8 cellular contexts compared by ENCODE assay signal in the genomic region with DNA sequence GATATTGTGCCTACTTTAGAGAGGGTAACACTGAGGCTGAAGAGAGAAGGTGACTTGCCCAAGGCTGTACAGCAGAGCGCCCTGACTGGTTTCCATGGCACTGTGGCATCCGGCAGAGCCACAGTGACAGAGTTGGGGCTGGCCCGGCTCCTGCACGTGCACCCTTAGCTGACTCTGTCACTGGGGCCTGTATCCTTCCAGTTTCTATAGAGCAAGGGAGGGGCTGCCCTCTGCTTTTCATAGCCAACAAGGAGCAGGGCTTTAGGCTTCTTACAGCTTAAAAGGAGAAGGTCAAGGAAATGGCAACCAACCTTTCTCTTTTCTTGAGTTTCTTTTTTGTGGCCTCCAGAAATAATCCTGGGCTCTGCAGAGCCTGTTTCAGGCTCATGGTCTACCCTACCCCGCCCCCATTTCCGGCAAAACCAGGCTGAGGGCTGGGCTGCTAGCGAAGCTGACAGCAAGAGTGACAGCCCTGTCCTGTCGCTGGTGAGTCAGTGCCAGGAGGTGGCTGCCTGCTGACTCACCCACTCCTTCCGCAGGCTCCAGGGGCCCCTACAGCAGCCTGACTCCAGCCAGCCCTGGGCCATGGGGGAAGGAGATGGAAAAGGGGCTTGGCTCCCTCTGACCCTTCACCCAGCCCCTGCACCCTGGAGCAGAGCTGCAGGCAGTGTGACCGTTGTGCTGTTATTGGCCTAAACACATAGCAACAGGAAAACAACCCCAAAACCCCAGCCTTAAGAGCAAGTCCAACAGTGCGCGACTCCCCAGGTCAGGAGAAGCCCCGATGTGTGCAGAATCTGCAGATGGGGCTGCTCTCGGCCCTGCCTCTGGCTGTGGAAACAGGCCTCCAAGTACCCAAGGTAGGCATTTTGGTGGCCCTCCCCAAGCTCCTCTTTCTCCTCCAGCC. TPM values are rescaled to one million over a fixed set of nuclear protein-coding genes. Genes with fewer than 3 reads are reported as not detected.
A peak's percentile ranks its signal among the peaks of the same experiment; 100 is the strongest.
DNase-seq lines count a peak whose midpoint lies in the region; ATAC-seq, FAIRE-seq and TF ChIP-seq lines count a peak whose summit lies in the region.

No MANE protein-coding gene starts in this region.

- peaks cover 71% of the 10 kb centered on the region for H3K4me1 Mint-ChIP-seq in T-helper 1 cell treated with Interleukin-12 subunit alpha and Interleukin-12 subunit beta and Interleukin-4 antibody, amounts not matched to agents 30 μg/mL and 1 μg/mL, for 36 hours (ENCODE audit: low read depth)

- H3K79me2 ChIP-seq in DND-41 (ENCODE audit: insufficient read depth, low read length), result peaks cover 16% of the 10 kb centered on the region; the same call in 1 of the 2 replicates

- peak overlapping the region; percentile 100 for H3K27ac Mint-ChIP-seq in T-helper 1 cell treated with Interleukin-12 subunit alpha and Interleukin-12 subunit beta and Interleukin-4 antibody, amounts not matched to agents 30 μg/mL and 1 μg/mL, for 36 hours

- H3K27ac ChIP-seq in DND-41 (ENCODE audit: low read length) (peak overlapping the region; percentile 91), small intestine (ENCODE audit: low read depth in 1 of 2, low read length in 1 of 2) (peak overlapping the region; percentile 83 to 87)

- ATAC-seq in DND-41 (ENCODE audit: insufficient read depth, low read depth) (peak; percentile 92), GM21515 (IDR thresholded peaks at IDR 0.05; ENCODE audit: unreplicated experiment) (peak; percentile 76)

- H3K4me2 ChIP-seq in DND-41 (ENCODE audit: insufficient read depth, low read length), result peak overlapping the region; percentile 59

- TF ChIP-seq CTCF in DND-41 (IDR thresholded peaks at IDR 0.05; ENCODE audit: borderline replicate concordance, extremely low read depth, low read length, poor library complexity, severe bottlenecking), result peak; percentile 29

- H3K36me3 Mint-ChIP-seq in T-helper 1 cell treated with Interleukin-12 subunit alpha and Interleukin-12 subunit beta and Interleukin-4 antibody, amounts not matched to agents 30 μg/mL and 1 μg/mL, for 36 hours (ENCODE audit: low read depth), result peaks cover 7% of the 10 kb centered on the region

- peak overlapping the region; percentile 85 for H3K4me3 Mint-ChIP-seq in T-helper 1 cell treated with Interleukin-12 subunit alpha and Interleukin-12 subunit beta and Interleukin-4 antibody, amounts not matched to agents 30 μg/mL and 1 μg/mL, for 36 hours

- peak overlapping the region in 1 of 2 experiments; percentile 40; a peak in 2 of 4 replicates for H3K4me3 ChIP-seq in DND-41 (ENCODE audit: low read depth in 1 of 2, low read length in 2 of 2)
- H3K4me3 ChIP-seq in small intestine (ENCODE audit: low read depth in 1 of 2, low read length in 2 of 2), result no peak overlapping the region

- in situ Hi-C loops in G401 (cut with HindIII; ENCODE audit: low sequenced_read_pairs), result no loop called here

- peaks cover 13% of the 10 kb centered on the region for H4K20me1 ChIP-seq in DND-41 (ENCODE audit: insufficient read depth, low read length)

- H3K27me3 Mint-ChIP-seq in T-helper 1 cell treated with Interleukin-12 subunit alpha and Interleukin-12 subunit beta and Interleukin-4 antibody, amounts not matched to agents 30 μg/mL and 1 μg/mL, for 36 hours (ENCODE audit: low read depth), result no peaks in the 10 kb centered on the region

- H3K4me1 ChIP-seq in DND-41 (ENCODE audit: insufficient read depth, low read length) (peaks cover 33% of the 10 kb centered on the region), small intestine (ENCODE audit: control insufficient read depth in 2 of 2, insufficient read depth in 1 of 2, low read depth in 1 of 2, low read length in 1 of 2) (peaks cover 22 to 34% of the 10 kb centered on the region in 2 donors)

- WGBS in small intestine, 3 donors, result 10 to 25% (median 14%) methylated on average over 14 of the region's 14 CpGs

- H2AFZ ChIP-seq in DND-41 (ENCODE audit: low read depth, low read length), result peak overlapping the region; percentile 50

- no peaks in the 10 kb centered on the region for H3K9me3 ChIP-seq in DND-41 (ENCODE audit: insufficient read depth, low read length, severe bottlenecking)
- no peaks in the 10 kb centered on the region for H3K9me3 ChIP-seq in small intestine (ENCODE audit: control insufficient read depth, low read depth)

- no peaks in the 10 kb centered on the region for H3K27me3 ChIP-seq in DND-41 (ENCODE audit: insufficient read depth, low read length, poor library complexity)
- H3K27me3 ChIP-seq in small intestine (ENCODE audit: control insufficient read depth in 2 of 2, insufficient read depth in 2 of 2, low read length in 2 of 2), result no peaks in the 10 kb centered on the region

- FAIRE-seq in HTR-8/SVneo (lab: Jason Lieb, UNC), result peak; percentile 64
- no peak for FAIRE-seq in small intestine (lab: Jason Lieb, UNC)

- 0 out of 2 replicates have a peak, but pooled peaks cover 5% of the 10 kb centered on the region for H3K36me3 ChIP-seq in DND-41 (ENCODE audit: insufficient read depth, low read length)
- H3K36me3 ChIP-seq in small intestine (ENCODE audit: control insufficient read depth in 2 of 2, insufficient read depth in 2 of 2, low read length in 2 of 2), result no peaks in the 10 kb centered on the region

- peak; percentile 97 for DNase-seq in DND-41
- peak; percentile 96 for DNase-seq in HTR-8/SVneo (ENCODE audit: insufficient read length, low spot score)
- DNase-seq in amniotic stem cell (lab: John Stamatoyannopoulos, UW), result peak; percentile 32
- DNase-seq in hippocampal formation (lab: John Stamatoyannopoulos, UW), result peak; percentile 64 to 69
- DNase-seq in small intestine, result peak; percentile 96
- no peak for DNase-seq in G401 (ENCODE audit: low spot score)

- peak overlapping the region; percentile 48 for H3K9ac ChIP-seq in DND-41 (ENCODE audit: low read depth, low read length)

- H3K9me3 Mint-ChIP-seq in T-helper 1 cell treated with Interleukin-12 subunit alpha and Interleukin-12 subunit beta and Interleukin-4 antibody, amounts not matched to agents 30 μg/mL and 1 μg/mL, for 36 hours, result no peaks in the 10 kb centered on the region

RNA-seq across cellular contexts. Expression of a gene that starts 29.8 kb away (rescaled TPM):
- 10 to 100 TPM in 1 of 3 donors, 1 to 10 TPM in 2; 6.9 to 10.8 (median 8.6) TPM for polyA plus RNA-seq in small intestine
- 20.2 and 31.2 TPM in 2 replicates for total RNA-seq in G401 (2014; rRNA removed; shearing (Covaris generic))
